Comparison of ENCODE assay signal across 1 cellular context in the genomic region with DNA sequence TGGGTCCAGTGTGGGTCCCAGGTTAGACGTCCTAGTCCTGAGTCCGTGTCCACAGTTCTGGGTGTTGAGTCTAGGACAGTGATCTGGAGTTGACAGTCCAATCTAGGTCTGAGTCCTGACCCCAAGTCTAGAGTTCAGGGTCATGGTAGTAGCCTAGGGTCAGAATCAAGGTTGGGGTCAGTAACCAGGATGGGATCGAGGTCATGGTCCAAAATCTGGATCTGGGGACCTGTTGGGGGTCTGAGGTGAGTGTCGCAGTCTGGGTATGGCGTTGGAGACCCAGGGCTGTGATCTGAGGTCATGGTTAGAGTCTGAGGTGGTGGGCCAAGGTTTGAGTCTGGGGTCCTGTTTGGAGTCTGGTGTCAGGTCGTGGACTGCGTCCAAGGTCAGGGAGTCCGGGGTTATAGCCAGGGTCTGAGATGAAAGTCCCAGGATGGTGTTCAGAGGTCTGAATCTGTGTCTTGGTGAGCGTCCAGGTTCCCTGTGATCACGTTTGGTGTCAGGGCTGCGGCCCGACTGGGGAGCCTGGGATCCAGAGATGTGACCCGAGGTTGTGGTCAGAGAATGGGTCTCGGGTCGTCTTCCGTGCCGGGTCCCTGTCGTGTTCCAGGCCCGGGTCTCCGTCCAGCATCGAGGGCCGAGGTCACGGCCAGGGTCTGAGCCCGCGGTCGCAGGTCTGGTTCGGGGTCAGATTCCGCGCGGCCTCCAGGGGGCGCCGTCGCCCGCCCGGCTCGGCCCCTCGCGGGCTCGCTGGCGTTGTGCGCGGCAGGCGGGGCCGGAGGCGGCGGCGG.
A peak's percentile ranks its signal among the peaks of the same experiment; 100 is the strongest.
TF ChIP-seq lines count a peak whose summit lies in the region.

No MANE protein-coding gene starts in this region.

TF ChIP-seq in HepG2, 621 proteins besides CTCF, POLR2A, EP300 and RAD21 (continued from another document and continues in another):
- TF ChIP-seq, protein P1, sequence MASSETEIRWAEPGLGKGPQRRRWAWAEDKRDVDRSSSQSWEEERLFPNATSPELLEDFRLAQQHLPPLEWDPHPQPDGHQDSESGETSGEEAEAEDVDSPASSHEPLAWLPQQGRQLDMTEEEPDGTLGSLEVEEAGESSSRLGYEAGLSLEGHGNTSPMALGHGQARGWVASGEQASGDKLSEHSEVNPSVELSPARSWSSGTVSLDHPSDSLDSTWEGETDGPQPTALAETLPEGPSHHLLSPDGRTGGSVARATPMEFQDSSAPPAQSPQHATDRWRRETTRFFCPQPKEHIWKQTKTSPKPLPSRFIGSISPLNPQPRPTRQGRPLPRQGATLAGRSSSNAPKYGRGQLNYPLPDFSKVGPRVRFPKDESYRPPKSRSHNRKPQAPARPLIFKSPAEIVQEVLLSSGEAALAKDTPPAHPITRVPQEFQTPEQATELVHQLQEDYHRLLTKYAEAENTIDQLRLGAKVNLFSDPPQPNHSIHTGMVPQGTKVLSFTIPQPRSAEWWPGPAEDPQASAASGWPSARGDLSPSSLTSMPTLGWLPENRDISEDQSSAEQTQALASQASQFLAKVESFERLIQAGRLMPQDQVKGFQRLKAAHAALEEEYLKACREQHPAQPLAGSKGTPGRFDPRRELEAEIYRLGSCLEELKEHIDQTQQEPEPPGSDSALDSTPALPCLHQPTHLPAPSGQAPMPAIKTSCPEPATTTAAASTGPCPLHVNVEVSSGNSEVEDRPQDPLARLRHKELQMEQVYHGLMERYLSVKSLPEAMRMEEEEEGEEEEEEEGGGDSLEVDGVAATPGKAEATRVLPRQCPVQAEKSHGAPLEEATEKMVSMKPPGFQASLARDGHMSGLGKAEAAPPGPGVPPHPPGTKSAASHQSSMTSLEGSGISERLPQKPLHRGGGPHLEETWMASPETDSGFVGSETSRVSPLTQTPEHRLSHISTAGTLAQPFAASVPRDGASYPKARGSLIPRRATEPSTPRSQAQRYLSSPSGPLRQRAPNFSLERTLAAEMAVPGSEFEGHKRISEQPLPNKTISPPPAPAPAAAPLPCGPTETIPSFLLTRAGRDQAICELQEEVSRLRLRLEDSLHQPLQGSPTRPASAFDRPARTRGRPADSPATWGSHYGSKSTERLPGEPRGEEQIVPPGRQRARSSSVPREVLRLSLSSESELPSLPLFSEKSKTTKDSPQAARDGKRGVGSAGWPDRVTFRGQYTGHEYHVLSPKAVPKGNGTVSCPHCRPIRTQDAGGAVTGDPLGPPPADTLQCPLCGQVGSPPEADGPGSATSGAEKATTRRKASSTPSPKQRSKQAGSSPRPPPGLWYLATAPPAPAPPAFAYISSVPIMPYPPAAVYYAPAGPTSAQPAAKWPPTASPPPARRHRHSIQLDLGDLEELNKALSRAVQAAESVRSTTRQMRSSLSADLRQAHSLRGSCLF (CRISPR knock-in tag; IDR thresholded peaks at IDR 0.05; ENCODE audit: borderline replicate concordance) = no peak
- no peak for TF ChIP-seq ZFP36L1 (CRISPR knock-in tag; IDR thresholded peaks at IDR 0.05)
- no peak for TF ChIP-seq SIX1 (CRISPR knock-in tag; IDR thresholded peaks at IDR 0.05; ENCODE audit: borderline replicate concordance)
- TF ChIP-seq, protein P2, sequence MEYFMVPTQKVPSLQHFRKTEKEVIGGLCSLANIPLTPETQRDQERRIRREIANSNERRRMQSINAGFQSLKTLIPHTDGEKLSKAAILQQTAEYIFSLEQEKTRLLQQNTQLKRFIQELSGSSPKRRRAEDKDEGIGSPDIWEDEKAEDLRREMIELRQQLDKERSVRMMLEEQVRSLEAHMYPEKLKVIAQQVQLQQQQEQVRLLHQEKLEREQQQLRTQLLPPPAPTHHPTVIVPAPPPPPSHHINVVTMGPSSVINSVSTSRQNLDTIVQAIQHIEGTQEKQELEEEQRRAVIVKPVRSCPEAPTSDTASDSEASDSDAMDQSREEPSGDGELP (IDR thresholded peaks at IDR 0.05; ENCODE audit: borderline replicate concordance, low read depth) = no peak
- TF ChIP-seq, protein P3, sequence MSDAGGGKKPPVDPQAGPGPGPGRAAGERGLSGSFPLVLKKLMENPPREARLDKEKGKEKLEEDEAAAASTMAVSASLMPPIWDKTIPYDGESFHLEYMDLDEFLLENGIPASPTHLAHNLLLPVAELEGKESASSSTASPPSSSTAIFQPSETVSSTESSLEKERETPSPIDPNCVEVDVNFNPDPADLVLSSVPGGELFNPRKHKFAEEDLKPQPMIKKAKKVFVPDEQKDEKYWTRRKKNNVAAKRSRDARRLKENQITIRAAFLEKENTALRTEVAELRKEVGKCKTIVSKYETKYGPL (CRISPR knock-in tag; IDR thresholded peaks at IDR 0.05) = no peak
- TF ChIP-seq, protein P4, sequence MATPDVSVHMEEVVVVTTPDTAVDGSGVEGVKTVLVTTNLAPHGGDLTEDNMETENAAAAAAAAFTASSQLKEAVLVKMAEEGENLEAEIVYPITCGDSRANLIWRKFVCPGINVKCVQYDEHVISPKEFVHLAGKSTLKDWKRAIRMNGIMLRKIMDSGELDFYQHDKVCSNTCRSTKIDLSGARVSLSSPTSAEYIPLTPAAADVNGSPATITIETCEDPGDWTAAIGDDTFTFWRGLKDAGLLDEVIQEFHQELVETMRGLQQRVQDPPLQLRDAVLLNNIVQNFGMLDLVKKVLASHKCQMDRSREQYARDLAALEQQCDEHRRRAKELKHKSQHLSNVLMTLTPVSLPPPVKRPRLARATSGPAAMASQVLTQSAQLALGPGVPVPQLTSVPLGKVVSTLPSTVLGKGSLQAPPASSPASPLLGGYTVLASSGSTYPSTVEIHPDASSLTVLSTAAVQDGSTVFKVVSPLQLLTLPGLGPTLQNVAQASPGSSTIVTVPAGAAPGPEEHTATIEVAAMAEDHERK (CRISPR knock-in tag; IDR thresholded peaks at IDR 0.05; ENCODE audit: low read depth) = no peak
- no peak for TF ChIP-seq PAWR (CRISPR knock-in tag; IDR thresholded peaks at IDR 0.05; ENCODE audit: borderline replicate concordance)
- TF ChIP-seq ZNF589 (CRISPR knock-in tag; conservative IDR thresholded peaks at IDR 0.05) = no peak
- TF ChIP-seq RFX5 (IDR thresholded peaks at IDR 0.05; ENCODE audit: low read depth, low read length) = no peak
- TF ChIP-seq ZNF619 (CRISPR knock-in tag; IDR thresholded peaks at IDR 0.05) = no peak
- no peak for TF ChIP-seq ATF7 (IDR thresholded peaks at IDR 0.05)
- 0 out of 2 replicates have a peak, but pooled peaks have one; percentile 35 for TF ChIP-seq ATF7 (CRISPR knock-in tag; IDR thresholded peaks at IDR 0.05)
- TF ChIP-seq, protein P5, sequence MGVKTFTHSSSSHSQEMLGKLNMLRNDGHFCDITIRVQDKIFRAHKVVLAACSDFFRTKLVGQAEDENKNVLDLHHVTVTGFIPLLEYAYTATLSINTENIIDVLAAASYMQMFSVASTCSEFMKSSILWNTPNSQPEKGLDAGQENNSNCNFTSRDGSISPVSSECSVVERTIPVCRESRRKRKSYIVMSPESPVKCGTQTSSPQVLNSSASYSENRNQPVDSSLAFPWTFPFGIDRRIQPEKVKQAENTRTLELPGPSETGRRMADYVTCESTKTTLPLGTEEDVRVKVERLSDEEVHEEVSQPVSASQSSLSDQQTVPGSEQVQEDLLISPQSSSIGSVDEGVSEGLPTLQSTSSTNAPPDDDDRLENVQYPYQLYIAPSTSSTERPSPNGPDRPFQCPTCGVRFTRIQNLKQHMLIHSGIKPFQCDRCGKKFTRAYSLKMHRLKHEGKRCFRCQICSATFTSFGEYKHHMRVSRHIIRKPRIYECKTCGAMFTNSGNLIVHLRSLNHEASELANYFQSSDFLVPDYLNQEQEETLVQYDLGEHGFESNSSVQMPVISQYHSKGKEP (CRISPR knock-in tag; IDR thresholded peaks at IDR 0.05) = no peak
- no peak for TF ChIP-seq FOXA1 (IDR thresholded peaks at IDR 0.05)
- no peak for TF ChIP-seq FOXA1 (CRISPR knock-in tag; IDR thresholded peaks at IDR 0.05)
- no peak for TF ChIP-seq AKAP8 (CRISPR knock-in tag; IDR thresholded peaks at IDR 0.05)
- TF ChIP-seq, protein P6, sequence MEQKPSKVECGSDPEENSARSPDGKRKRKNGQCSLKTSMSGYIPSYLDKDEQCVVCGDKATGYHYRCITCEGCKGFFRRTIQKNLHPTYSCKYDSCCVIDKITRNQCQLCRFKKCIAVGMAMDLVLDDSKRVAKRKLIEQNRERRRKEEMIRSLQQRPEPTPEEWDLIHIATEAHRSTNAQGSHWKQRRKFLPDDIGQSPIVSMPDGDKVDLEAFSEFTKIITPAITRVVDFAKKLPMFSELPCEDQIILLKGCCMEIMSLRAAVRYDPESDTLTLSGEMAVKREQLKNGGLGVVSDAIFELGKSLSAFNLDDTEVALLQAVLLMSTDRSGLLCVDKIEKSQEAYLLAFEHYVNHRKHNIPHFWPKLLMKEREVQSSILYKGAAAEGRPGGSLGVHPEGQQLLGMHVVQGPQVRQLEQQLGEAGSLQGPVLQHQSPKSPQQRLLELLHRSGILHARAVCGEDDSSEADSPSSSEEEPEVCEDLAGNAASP (CRISPR knock-in tag; IDR thresholded peaks at IDR 0.05; ENCODE audit: borderline replicate concordance) = no peak
- TF ChIP-seq, protein P7, sequence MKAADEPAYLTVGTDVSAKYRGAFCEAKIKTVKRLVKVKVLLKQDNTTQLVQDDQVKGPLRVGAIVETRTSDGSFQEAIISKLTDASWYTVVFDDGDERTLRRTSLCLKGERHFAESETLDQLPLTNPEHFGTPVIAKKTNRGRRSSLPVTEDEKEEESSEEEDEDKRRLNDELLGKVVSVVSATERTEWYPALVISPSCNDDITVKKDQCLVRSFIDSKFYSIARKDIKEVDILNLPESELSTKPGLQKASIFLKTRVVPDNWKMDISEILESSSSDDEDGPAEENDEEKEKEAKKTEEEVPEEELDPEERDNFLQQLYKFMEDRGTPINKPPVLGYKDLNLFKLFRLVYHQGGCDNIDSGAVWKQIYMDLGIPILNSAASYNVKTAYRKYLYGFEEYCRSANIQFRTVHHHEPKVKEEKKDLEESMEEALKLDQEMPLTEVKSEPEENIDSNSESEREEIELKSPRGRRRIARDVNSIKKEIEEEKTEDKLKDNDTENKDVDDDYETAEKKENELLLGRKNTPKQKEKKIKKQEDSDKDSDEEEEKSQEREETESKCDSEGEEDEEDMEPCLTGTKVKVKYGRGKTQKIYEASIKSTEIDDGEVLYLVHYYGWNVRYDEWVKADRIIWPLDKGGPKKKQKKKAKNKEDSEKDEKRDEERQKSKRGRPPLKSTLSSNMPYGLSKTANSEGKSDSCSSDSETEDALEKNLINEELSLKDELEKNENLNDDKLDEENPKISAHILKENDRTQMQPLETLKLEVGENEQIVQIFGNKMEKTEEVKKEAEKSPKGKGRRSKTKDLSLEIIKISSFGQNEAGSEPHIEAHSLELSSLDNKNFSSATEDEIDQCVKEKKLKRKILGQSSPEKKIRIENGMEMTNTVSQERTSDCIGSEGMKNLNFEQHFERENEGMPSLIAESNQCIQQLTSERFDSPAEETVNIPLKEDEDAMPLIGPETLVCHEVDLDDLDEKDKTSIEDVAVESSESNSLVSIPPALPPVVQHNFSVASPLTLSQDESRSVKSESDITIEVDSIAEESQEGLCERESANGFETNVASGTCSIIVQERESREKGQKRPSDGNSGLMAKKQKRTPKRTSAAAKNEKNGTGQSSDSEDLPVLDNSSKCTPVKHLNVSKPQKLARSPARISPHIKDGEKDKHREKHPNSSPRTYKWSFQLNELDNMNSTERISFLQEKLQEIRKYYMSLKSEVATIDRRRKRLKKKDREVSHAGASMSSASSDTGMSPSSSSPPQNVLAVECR (CRISPR knock-in tag; IDR thresholded peaks at IDR 0.05; ENCODE audit: borderline replicate concordance) = no peak; the same call in 1 of the 2 replicates
- TF ChIP-seq SIN3B (IDR thresholded peaks at IDR 0.05; ENCODE audit: low read length) = no peak
- TF ChIP-seq, protein P8, sequence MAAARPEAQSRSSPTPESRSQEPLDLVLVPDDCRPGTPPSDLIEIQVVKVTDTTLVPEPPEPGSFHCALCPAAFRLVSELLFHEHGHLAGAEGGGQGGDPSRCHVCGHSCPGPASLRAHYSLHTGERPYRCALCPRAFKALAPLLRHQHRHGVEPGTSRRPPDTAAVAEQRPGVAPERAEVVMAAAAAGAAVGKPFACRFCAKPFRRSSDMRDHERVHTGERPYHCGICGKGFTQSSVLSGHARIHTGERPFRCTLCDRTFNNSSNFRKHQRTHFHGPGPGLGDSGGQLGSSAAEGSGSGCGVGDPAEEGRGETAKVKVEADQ (CRISPR knock-in tag; IDR thresholded peaks at IDR 0.05; ENCODE audit: borderline replicate concordance) = no peak
- TF ChIP-seq ZNF749 (CRISPR knock-in tag; IDR thresholded peaks at IDR 0.05; ENCODE audit: borderline replicate concordance) = no peak
- no peak for TF ChIP-seq ZNF256 (CRISPR knock-in tag; conservative IDR thresholded peaks at IDR 0.05)
- no peak for TF ChIP-seq FOXO1 (CRISPR knock-in tag; IDR thresholded peaks at IDR 0.05)
- TF ChIP-seq ZFP82 (CRISPR knock-in tag; IDR thresholded peaks at IDR 0.05; ENCODE audit: borderline replicate concordance) = no peak; the same call in 1 of the 2 replicates
- no peak for TF ChIP-seq NFIB (CRISPR knock-in tag; IDR thresholded peaks at IDR 0.05; ENCODE audit: borderline replicate concordance)
- TF ChIP-seq IRF2 (CRISPR knock-in tag; IDR thresholded peaks at IDR 0.05) = no peak
- TF ChIP-seq, protein P9, sequence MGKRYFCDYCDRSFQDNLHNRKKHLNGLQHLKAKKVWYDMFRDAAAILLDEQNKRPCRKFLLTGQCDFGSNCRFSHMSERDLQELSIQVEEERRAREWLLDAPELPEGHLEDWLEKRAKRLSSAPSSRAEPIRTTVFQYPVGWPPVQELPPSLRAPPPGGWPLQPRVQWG (CRISPR knock-in tag; IDR thresholded peaks at IDR 0.05; ENCODE audit: borderline replicate concordance, low read depth) = no peak
- no peak for TF ChIP-seq TEAD3 (CRISPR knock-in tag; optimal IDR thresholded peaks at IDR 0.05; ENCODE audit: borderline replicate concordance)
- TF ChIP-seq ZKSCAN5 (CRISPR knock-in tag; IDR thresholded peaks at IDR 0.05) = no peak
- no peak for TF ChIP-seq ZNF678 (CRISPR knock-in tag; IDR thresholded peaks at IDR 0.05)
- no peak for TF ChIP-seq SMAD9 (CRISPR knock-in tag; IDR thresholded peaks at IDR 0.05)
- 0 out of 2 replicates have a peak, but pooled peaks have one; percentile 25 for TF ChIP-seq GATAD2A (CRISPR knock-in tag; IDR thresholded peaks at IDR 0.05)
- TF ChIP-seq ZNF720 (CRISPR knock-in tag; IDR thresholded peaks at IDR 0.05) = no peak
- TF ChIP-seq, protein P10, sequence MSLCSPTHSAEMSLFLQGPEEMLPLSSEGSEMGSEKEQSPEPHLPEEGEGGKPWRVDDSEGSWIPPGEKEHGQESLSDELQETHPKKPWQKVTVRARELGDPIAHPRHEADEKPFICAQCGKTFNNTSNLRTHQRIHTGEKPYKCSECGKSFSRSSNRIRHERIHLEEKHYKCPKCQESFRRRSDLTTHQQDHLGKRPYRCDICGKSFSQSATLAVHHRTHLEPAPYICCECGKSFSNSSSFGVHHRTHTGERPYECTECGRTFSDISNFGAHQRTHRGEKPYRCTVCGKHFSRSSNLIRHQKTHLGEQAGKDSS (CRISPR knock-in tag; IDR thresholded peaks at IDR 0.05; ENCODE audit: borderline replicate concordance, low read depth) = peak; percentile 20; the same call in 1 of the 2 replicates
- no peak for TF ChIP-seq TSC22D2 (CRISPR knock-in tag; IDR thresholded peaks at IDR 0.05; ENCODE audit: borderline replicate concordance)
- TF ChIP-seq, protein P11, sequence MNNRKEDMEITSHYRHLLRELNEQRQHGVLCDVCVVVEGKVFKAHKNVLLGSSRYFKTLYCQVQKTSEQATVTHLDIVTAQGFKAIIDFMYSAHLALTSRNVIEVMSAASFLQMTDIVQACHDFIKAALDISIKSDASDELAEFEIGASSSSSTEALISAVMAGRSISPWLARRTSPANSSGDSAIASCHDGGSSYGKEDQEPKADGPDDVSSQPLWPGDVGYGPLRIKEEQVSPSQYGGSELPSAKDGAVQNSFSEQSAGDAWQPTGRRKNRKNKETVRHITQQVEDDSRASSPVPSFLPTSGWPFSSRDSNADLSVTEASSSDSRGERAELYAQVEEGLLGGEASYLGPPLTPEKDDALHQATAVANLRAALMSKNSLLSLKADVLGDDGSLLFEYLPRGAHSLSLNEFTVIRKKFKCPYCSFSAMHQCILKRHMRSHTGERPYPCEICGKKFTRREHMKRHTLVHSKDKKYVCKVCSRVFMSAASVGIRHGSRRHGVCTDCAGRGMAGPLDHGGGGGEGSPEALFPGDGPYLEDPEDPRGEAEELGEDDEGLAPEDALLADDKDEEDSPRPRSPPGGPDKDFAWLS (CRISPR knock-in tag; IDR thresholded peaks at IDR 0.05; ENCODE audit: borderline replicate concordance) = no peak
- TF ChIP-seq JUNB (CRISPR knock-in tag; IDR thresholded peaks at IDR 0.05; ENCODE audit: borderline replicate concordance) = no peak
- TF ChIP-seq ZFX (CRISPR knock-in tag; IDR thresholded peaks at IDR 0.05; ENCODE audit: low read depth) = peak; percentile 61
